Comparison of ENCODE assay signal across 7 cellular contexts in the genomic region with DNA sequence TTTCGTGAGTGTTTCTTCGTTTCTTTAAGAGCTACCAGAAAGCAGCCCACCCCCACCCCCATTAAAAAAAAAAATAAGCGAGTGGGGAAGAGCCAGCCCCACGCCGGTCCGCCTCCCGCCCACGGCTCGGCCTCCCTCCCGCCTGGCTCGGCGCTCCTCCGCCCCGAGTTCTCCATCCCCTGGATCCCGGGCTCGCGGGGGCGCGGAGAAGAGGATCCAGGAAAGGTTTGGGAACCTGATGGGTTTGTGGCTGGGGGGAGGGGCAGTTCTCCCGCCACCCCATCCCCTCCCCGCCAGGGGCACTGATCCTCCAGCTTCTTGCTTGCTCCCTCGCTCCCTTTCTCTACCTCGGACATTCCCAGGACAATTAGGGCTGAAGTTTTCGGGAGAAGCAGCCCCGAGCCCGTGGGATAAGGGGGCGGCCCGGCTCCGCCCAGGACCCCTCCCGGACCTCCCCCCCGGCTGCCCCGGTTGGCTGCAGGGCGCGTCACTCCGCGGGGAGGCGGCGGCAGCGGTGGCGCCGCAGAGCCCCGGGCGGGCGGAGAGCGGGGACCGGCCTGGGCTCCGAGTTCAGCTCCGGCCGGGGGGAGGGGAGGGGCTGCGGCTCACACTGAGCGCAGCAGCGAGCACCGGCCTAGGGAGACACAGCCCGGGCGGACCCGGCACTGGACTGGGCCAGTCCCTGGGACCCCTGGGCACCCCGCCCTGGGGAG. TPM values are rescaled to one million over a fixed set of nuclear protein-coding genes. Genes with fewer than 3 reads are reported as not detected.
A peak's percentile ranks its signal among the peaks of the same experiment; 100 is the strongest.
DNase-seq lines count a peak whose midpoint lies in the region; ATAC-seq and TF ChIP-seq lines count a peak whose summit lies in the region.

No MANE protein-coding gene starts in this region.

- peaks cover 42% of the 10 kb centered on the region for H3K4me1 ChIP-seq in HUES48 (ENCODE audit: control insufficient read depth, insufficient read depth, low read length)
- peaks cover 10 to 18% of the 10 kb centered on the region in 2 donors for H3K4me1 ChIP-seq in gastrocnemius medialis
- no peaks in the 10 kb centered on the region for H3K4me1 ChIP-seq in Caco-2

- H3K4me3 Mint-ChIP-seq in WTC11 (peak overlapping the region; percentile 64), Caco-2 (ENCODE audit: unreplicated experiment) (no peak overlapping the region), Calu3 (ENCODE audit: low read depth, unreplicated experiment) (no peak overlapping the region)

- H3K36me3 Mint-ChIP-seq in WTC11: peaks cover 2% of the 10 kb centered on the region
- no peaks in the 10 kb centered on the region for H3K36me3 Mint-ChIP-seq in Caco-2 (ENCODE audit: insufficient read depth, unreplicated experiment)
- H3K36me3 Mint-ChIP-seq in Calu3 (ENCODE audit: insufficient read depth, unreplicated experiment): no peaks in the 10 kb centered on the region

- CTCF ChIA-PET in WTC11 (lab: Charles Lee) (interaction anchor here (0.5 to 3.4 kb wide), 8 partner anchors 12 to 917 kb away, joined by 3 to 9 read pairs (median 3); no protein-coding TSS in a partner anchor), Caco-2 (lab: Charles Lee) (no interaction called here), Calu3 (lab: Charles Lee) (interaction anchor here (0.6 kb wide), 1 partner anchor 84 kb away, joined by 3 read pairs; no protein-coding TSS in a partner anchor)

- ATAC-seq in WTC11 (peak; percentile 60), gastrocnemius medialis (no peak), HG02588 (IDR thresholded peaks at IDR 0.05; ENCODE audit: unreplicated experiment) (no peak)

- H3K27me3 Mint-ChIP-seq in WTC11 (ENCODE audit: low read depth): peaks cover 21% of the 10 kb centered on the region
- H3K27me3 Mint-ChIP-seq in Caco-2 (ENCODE audit: insufficient read depth, unreplicated experiment): no peaks in the 10 kb centered on the region
- H3K27me3 Mint-ChIP-seq in Calu3 (ENCODE audit: unreplicated experiment): peaks cover 4% of the 10 kb centered on the region

- H3K27ac ChIP-seq in HUES48 (ENCODE audit: low read depth, low read length) (peak overlapping the region; percentile 99), gastrocnemius medialis (no peak overlapping the region)

- H3K27ac Mint-ChIP-seq in WTC11 (no peak overlapping the region; the same call in 1 of the 2 replicates), Caco-2 (ENCODE audit: unreplicated experiment) (no peak overlapping the region), Calu3 (ENCODE audit: unreplicated experiment) (no peak overlapping the region)

- H3K4me1 Mint-ChIP-seq in WTC11 (peaks cover 49% of the 10 kb centered on the region), Caco-2 (ENCODE audit: low read depth, unreplicated experiment) (no peaks in the 10 kb centered on the region), Calu3 (ENCODE audit: low read depth, unreplicated experiment) (no peaks in the 10 kb centered on the region)

- in situ Hi-C loops in gastrocnemius medialis (cut with MboI; ENCODE audit: low sequenced_read_pairs in 4 of 4): no loop called here

- no peak for TF ChIP-seq POLR2A in gastrocnemius medialis (IDR thresholded peaks at IDR 0.05)

- H3K9me3 Mint-ChIP-seq in WTC11 (no peaks in the 10 kb centered on the region), Caco-2 (ENCODE audit: unreplicated experiment) (peaks cover 16% of the 10 kb centered on the region), Calu3 (ENCODE audit: low read depth, unreplicated experiment) (peaks cover 5% of the 10 kb centered on the region)

- H3K9ac ChIP-seq in HUES48 (ENCODE audit: low read depth, low read length): peak overlapping the region; percentile 65

- DNase-seq in WTC11 (ENCODE audit: low spot score) (peak; percentile 88), hippocampal formation (lab: John Stamatoyannopoulos, UW) (peak; percentile 93 to 94), gastrocnemius medialis (no peak), Caco-2 (no peak), Calu3 (no peak)

- no peak for TF ChIP-seq CTCF in WTC11 (IDR thresholded peaks at IDR 0.05)
- TF ChIP-seq CTCF in gastrocnemius medialis (IDR thresholded peaks at IDR 0.05 in 4 of 5, conservative IDR thresholded peaks at IDR 0.05 in 1 of 5): no peak
- TF ChIP-seq CTCF in Caco-2 (IDR thresholded peaks at IDR 0.05; ENCODE audit: insufficient read depth in 1 of 2, low read depth in 1 of 2, low read length in 1 of 2, severe bottlenecking in 1 of 2, unreplicated experiment in 1 of 2): no peak
- TF ChIP-seq CTCF in Calu3 (IDR thresholded peaks at IDR 0.05; ENCODE audit: unreplicated experiment): no peak

- H3K36me3 ChIP-seq in HUES48 (ENCODE audit: control insufficient read depth, insufficient read depth, low read length) (no peaks in the 10 kb centered on the region), gastrocnemius medialis (no peaks in the 10 kb centered on the region), Caco-2 (ENCODE audit: control insufficient read depth, insufficient read depth, low read length) (no peaks in the 10 kb centered on the region)

- BruUV-seq in Caco-2 (replicated peaks; lab: Mats Ljungman, UMichigan) (no TSS peak), Calu3 (replicated peaks; lab: Mats Ljungman, UMichigan) (no TSS peak)

- H3K27me3 ChIP-seq in HUES48 (ENCODE audit: control insufficient read depth, insufficient read depth, low read length): peaks cover 48% of the 10 kb centered on the region
- H3K27me3 ChIP-seq in gastrocnemius medialis: peaks cover 75 to 86% (median 84%) of the 10 kb centered on the region in 3 donors
- no peaks in the 10 kb centered on the region for H3K27me3 ChIP-seq in Caco-2 (replicated peaks; ENCODE audit: control insufficient read depth, insufficient read depth, low read length)

- no peaks in the 10 kb centered on the region for H3K9me3 ChIP-seq in HUES48 (ENCODE audit: control insufficient read depth, insufficient read depth, low read length)
- H3K9me3 ChIP-seq in gastrocnemius medialis: peaks cover 0 to 8% (median 0%) of the 10 kb centered on the region in 3 donors
- peaks cover 9% of the 10 kb centered on the region for H3K9me3 ChIP-seq in Caco-2

- H3K4me3 ChIP-seq in HUES48 (ENCODE audit: low read depth, low read length) (peak overlapping the region; percentile 90), gastrocnemius medialis (peak overlapping the region; percentile 40 to 52 (median 49)), Caco-2 (ENCODE audit: low read depth, low read length) (no peak overlapping the region)

- POLR2A ChIA-PET in WTC11 (lab: Charles Lee) (interaction anchor here (0.5 to 2.0 kb wide), 11 partner anchors 14 to 291 kb away, joined by 3 to 12 read pairs (median 3); no protein-coding TSS in a partner anchor), Caco-2 (lab: Charles Lee) (no interaction called here)

- intact Hi-C loops in gastrocnemius medialis (cut with DNase I; ENCODE audit: low total_unique reads): no loop called here
- intact Hi-C loops in Caco-2 (cut with micrococcal nuclease; ENCODE audit: unreplicated experiment): no loop called here
- intact Hi-C loops in Calu3 (cut with micrococcal nuclease; ENCODE audit: unreplicated experiment): no loop called here

TF ChIP-seq in WTC11, 78 proteins besides CTCF, POLR2A, EP300 and RAD21 (continues in another document):
- TF ChIP-seq SP1 (CRISPR knock-in tag; conservative IDR thresholded peaks at IDR 0.05): peak; percentile 86
- TF ChIP-seq, protein P1, sequence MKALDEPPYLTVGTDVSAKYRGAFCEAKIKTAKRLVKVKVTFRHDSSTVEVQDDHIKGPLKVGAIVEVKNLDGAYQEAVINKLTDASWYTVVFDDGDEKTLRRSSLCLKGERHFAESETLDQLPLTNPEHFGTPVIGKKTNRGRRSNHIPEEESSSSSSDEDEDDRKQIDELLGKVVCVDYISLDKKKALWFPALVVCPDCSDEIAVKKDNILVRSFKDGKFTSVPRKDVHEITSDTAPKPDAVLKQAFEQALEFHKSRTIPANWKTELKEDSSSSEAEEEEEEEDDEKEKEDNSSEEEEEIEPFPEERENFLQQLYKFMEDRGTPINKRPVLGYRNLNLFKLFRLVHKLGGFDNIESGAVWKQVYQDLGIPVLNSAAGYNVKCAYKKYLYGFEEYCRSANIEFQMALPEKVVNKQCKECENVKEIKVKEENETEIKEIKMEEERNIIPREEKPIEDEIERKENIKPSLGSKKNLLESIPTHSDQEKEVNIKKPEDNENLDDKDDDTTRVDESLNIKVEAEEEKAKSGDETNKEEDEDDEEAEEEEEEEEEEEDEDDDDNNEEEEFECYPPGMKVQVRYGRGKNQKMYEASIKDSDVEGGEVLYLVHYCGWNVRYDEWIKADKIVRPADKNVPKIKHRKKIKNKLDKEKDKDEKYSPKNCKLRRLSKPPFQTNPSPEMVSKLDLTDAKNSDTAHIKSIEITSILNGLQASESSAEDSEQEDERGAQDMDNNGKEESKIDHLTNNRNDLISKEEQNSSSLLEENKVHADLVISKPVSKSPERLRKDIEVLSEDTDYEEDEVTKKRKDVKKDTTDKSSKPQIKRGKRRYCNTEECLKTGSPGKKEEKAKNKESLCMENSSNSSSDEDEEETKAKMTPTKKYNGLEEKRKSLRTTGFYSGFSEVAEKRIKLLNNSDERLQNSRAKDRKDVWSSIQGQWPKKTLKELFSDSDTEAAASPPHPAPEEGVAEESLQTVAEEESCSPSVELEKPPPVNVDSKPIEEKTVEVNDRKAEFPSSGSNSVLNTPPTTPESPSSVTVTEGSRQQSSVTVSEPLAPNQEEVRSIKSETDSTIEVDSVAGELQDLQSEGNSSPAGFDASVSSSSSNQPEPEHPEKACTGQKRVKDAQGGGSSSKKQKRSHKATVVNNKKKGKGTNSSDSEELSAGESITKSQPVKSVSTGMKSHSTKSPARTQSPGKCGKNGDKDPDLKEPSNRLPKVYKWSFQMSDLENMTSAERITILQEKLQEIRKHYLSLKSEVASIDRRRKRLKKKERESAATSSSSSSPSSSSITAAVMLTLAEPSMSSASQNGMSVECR (CRISPR knock-in tag; IDR thresholded peaks at IDR 0.05; ENCODE audit: borderline replicate concordance): no peak
- TF ChIP-seq, protein P2, sequence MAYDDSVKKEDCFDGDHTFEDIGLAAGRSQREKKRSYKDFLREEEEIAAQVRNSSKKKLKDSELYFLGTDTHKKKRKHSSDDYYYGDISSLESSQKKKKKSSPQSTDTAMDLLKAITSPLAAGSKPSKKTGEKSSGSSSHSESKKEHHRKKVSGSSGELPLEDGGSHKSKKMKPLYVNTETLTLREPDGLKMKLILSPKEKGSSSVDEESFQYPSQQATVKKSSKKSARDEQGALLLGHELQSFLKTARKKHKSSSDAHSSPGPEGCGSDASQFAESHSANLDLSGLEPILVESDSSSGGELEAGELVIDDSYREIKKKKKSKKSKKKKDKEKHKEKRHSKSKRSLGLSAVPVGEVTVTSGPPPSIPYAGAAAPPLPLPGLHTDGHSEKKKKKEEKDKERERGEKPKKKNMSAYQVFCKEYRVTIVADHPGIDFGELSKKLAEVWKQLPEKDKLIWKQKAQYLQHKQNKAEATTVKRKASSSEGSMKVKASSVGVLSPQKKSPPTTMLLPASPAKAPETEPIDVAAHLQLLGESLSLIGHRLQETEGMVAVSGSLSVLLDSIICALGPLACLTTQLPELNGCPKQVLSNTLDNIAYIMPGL (CRISPR knock-in tag; IDR thresholded peaks at IDR 0.05): peak; percentile 45; the same call in 1 of the 2 replicates

RNA-seq across cellular contexts. Expression of a gene that starts 1.0 kb away (rescaled TPM):
- total RNA-seq in WTC11 (2021) (63.9 to 67.0 TPM (median 65.0 TPM) in 3 replicates), gastrocnemius medialis (under 1 TPM in 3 of 4 donors, not detected in 1; 0.07 to 0.15 (median 0.11) TPM), Caco-2 (2022) (not detected in 2 replicates), Calu3 (2022) (not detected in 2 replicates)

Comparison
In these comparisons a context has a peak if more than half of its experiments do, and no peak if none do; other contexts are left out.
1. DNase-seq: peak in WTC11 (single experiment) and hippocampal formation (2 of 2); none in gastrocnemius medialis (0 of 2), Caco-2 (0 of 2) and Calu3 (single experiment).
2. RNA of a gene that starts 1.0 kb away (total RNA-seq): 63.9 to 67.0 TPM in WTC11; 0.07 to 0.15 TPM in gastrocnemius medialis, not detected in Caco-2 and not detected in Calu3; every median in the first group is over 10 times any median in the second.